In genomic region chr14:101830271-101830670, GRCh38 we compare ENCODE assay signal across 15 cellular contexts.
DNase-seq lines count a peak whose midpoint lies in the region; ATAC-seq and TF ChIP-seq lines count a peak whose summit lies in the region.
"Had no signal": no experiment of that assay in that cellular context is flagged by ENCODE, and none has a peak within 500 bp of the region (broad histone marks: within the 10 kb centered on the region; RNA-seq: fewer than 3 reads in every experiment).

No MANE protein-coding gene starts in this region.

- H3K4me3 Mint-ChIP-seq in central memory CD8-positive, alpha-beta T cell: peak overlapping the region; percentile 89
- H3K4me3 Mint-ChIP-seq in naive B cell (no peak overlapping the region), osteocyte (ENCODE audit: unreplicated experiment) (no peak overlapping the region)

- H3K4me3 ChIP-seq in right atrium auricular region (no peak overlapping the region), adrenal gland (no peak overlapping the region)

- intact Hi-C loops in left ventricle myocardium superior (cut with micrococcal nuclease) (no loop called here), adrenal gland (cut with DNase I) (no loop called here)

- H3K27me3 ChIP-seq in right atrium auricular region (no peaks in the 10 kb centered on the region), adrenal gland (no peaks in the 10 kb centered on the region)

- H3K27ac ChIP-seq in right atrium auricular region (no peak overlapping the region), adrenal gland (no peak overlapping the region)

- no peaks in the 10 kb centered on the region for H3K9me3 Mint-ChIP-seq in central memory CD8-positive, alpha-beta T cell
- H3K9me3 Mint-ChIP-seq in naive B cell (no peaks in the 10 kb centered on the region), osteocyte (ENCODE audit: unreplicated experiment) (no peaks in the 10 kb centered on the region)

- no peak for TF ChIP-seq POLR2A in adrenal gland (IDR thresholded peaks at IDR 0.05)

- peak; percentile 16 for ATAC-seq in left ventricle myocardium superior
- ATAC-seq in central memory CD8-positive, alpha-beta T cell (replicated peaks; ENCODE audit: extremely low read depth, poor library complexity, severe bottlenecking): no peak
- no peak for ATAC-seq in naive B cell (ENCODE audit: low read depth in 2 of 2)
- ATAC-seq in GM21619 (IDR thresholded peaks at IDR 0.05; ENCODE audit: unreplicated experiment): no peak
- ATAC-seq in GM18517 (IDR thresholded peaks at IDR 0.05; ENCODE audit: unreplicated experiment): no peak
- ATAC-seq: Panc1 had no signal

- H3K36me3 ChIP-seq in right atrium auricular region (no peaks in the 10 kb centered on the region), adrenal gland (replicated peaks in 1 of 2) (no peaks in the 10 kb centered on the region)

- H3K4me1 ChIP-seq in right atrium auricular region (peaks cover 0 to 49% of the 10 kb centered on the region in 2 donors), adrenal gland (replicated peaks in 1 of 2) (peaks cover 35 to 63% of the 10 kb centered on the region in 2 donors)

- WGBS in adrenal gland, 4 donors: 40 to 63% (median 55%) methylated on average over 4 of the region's 4 CpGs

- peak overlapping the region; percentile 98 for H3K27ac Mint-ChIP-seq in central memory CD8-positive, alpha-beta T cell (ENCODE audit: low read depth)
- H3K27ac Mint-ChIP-seq in naive B cell: peak overlapping the region; percentile 56 to 100 (median 84)
- H3K27ac Mint-ChIP-seq in osteocyte (ENCODE audit: unreplicated experiment): no peak overlapping the region

- H3K36me3 Mint-ChIP-seq in central memory CD8-positive, alpha-beta T cell (ENCODE audit: insufficient read depth): peaks cover 91% of the 10 kb centered on the region
- H3K36me3 Mint-ChIP-seq in naive B cell: no peaks in the 10 kb centered on the region
- H3K36me3 Mint-ChIP-seq in osteocyte (ENCODE audit: unreplicated experiment): peaks cover 20% of the 10 kb centered on the region

- peaks cover 82% of the 10 kb centered on the region for H3K4me1 Mint-ChIP-seq in central memory CD8-positive, alpha-beta T cell
- H3K4me1 Mint-ChIP-seq in naive B cell (peaks cover 45 to 81% (median 49%) of the 10 kb centered on the region in 3 donors), osteocyte (ENCODE audit: unreplicated experiment) (peaks cover 31% of the 10 kb centered on the region)

- H3K9me3 ChIP-seq in right atrium auricular region (no peaks in the 10 kb centered on the region), adrenal gland (replicated peaks in 1 of 3) (no peaks in the 10 kb centered on the region)

- no peak for DNase-seq in left ventricle myocardium superior
- no peak for DNase-seq in right atrium auricular region (ENCODE audit: low spot score)
- DNase-seq in central memory CD8-positive, alpha-beta T cell (ENCODE audit: low spot score in 2 of 2): no peak
- no peak for DNase-seq in naive B cell
- DNase-seq in osteocyte (ENCODE audit: extremely low spot score, unreplicated experiment): no peak
- no peak for DNase-seq in adrenal gland
- DNase-seq: DMS53, IMR-90, MV-4-11, NCI-H2081 treated with DMSO at 0.1 percent for 48 hours, NCI-H82, small intestine had no signal

- TF ChIP-seq CTCF in right atrium auricular region (IDR thresholded peaks at IDR 0.05): no peak
- TF ChIP-seq CTCF in osteocyte (IDR thresholded peaks at IDR 0.05): no peak
- no peak for TF ChIP-seq CTCF in adrenal gland (IDR thresholded peaks at IDR 0.05)

- no peaks in the 10 kb centered on the region for H3K27me3 Mint-ChIP-seq in central memory CD8-positive, alpha-beta T cell
- no peaks in the 10 kb centered on the region for H3K27me3 Mint-ChIP-seq in naive B cell
- no peaks in the 10 kb centered on the region for H3K27me3 Mint-ChIP-seq in osteocyte (ENCODE audit: unreplicated experiment)
